28 cellular contexts compared by ENCODE assay signal in the genomic region with DNA sequence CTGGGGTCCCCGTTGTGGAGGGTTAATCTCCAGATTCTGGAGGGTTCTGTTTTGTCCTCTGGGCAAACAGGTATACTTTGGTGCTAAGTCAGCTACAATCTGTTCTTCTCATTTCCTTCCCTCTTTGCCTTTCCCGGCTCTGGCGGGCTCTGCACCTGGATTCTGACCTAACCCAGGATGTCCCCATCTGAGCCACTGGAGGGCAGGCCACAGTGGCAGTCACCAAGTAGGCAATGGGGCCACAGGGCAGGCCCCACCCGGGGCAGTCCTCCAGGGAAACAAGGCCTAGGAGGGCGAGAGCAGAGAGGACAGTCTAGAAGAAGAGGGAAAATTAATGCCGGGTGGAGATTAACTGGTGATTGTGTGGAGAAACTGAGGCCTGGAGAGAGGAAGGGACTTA. TPM values are rescaled to one million over a fixed set of nuclear protein-coding genes. Genes with fewer than 3 reads are reported as not detected.
DNase-seq lines count a peak whose midpoint lies in the region; ATAC-seq, FAIRE-seq and TF ChIP-seq lines count a peak whose summit lies in the region.
"Had no signal": no experiment of that assay in that cellular context is flagged by ENCODE, and none has a peak within 500 bp of the region (broad histone marks: within the 10 kb centered on the region; RNA-seq: fewer than 3 reads in every experiment).

No MANE protein-coding gene starts in this region.

- BruUV-seq in Panc1 (replicated peaks; lab: Mats Ljungman, UMichigan) (no TSS peak), HepG2 (replicated peaks; lab: Mats Ljungman, UMichigan) (no TSS peak)

- peaks cover 8% of the 10 kb centered on the region; the same call in 1 of the 2 replicates for H3K4me1 ChIP-seq in GM23338 (ENCODE audit: insufficient read depth)
- no peaks in the 10 kb centered on the region for H3K4me1 ChIP-seq in Panc1 (ENCODE audit: control insufficient read depth, insufficient read depth, low read length)
- no peaks in the 10 kb centered on the region for H3K4me1 ChIP-seq in HepG2 (ENCODE audit: insufficient read depth, low read length)
- H3K4me1 ChIP-seq: thyroid gland had no signal

- H3K9me3 ChIP-seq in Panc1 (ENCODE audit: control insufficient read depth, insufficient read depth, low read depth, low read length): no peaks in the 10 kb centered on the region
- no peaks in the 10 kb centered on the region for H3K9me3 ChIP-seq in HepG2 (ENCODE audit: low read length)
- H3K9me3 ChIP-seq: thyroid gland had no signal

- in situ Hi-C loops in Panc1 (cut with HindIII; ENCODE audit: low pct_unique_long_range_greater_than_20kb, low sequenced_read_pairs) (no loop called here), HepG2 (cut with HindIII; ENCODE audit: extremely low pct_ligation_motif_present, low pct_unique_long_range_greater_than_20kb) (no loop called here)

- H3K36me3 ChIP-seq in GM23338 (ENCODE audit: insufficient read depth): peaks cover 2% of the 10 kb centered on the region; the same call in 1 of the 2 replicates
- no peaks in the 10 kb centered on the region for H3K36me3 ChIP-seq in Panc1 (ENCODE audit: control insufficient read depth, insufficient read depth, low read length)
- no peaks in the 10 kb centered on the region for H3K36me3 ChIP-seq in HepG2 (replicated peaks in 1 of 2; ENCODE audit: control insufficient read depth in 1 of 2, insufficient read depth in 2 of 2, low read length in 2 of 2)
- H3K36me3 ChIP-seq: thyroid gland had no signal

- no peak for TF ChIP-seq EP300 in HepG2 (IDR thresholded peaks at IDR 0.05; ENCODE audit: low read depth in 2 of 2, low read length in 2 of 2)
- no peak for TF ChIP-seq EP300 in HepG2 (CRISPR knock-in tag; IDR thresholded peaks at IDR 0.05; ENCODE audit: borderline replicate concordance)

- intact Hi-C loops in activated naive CD4-positive, alpha-beta T cell treated with anti-CD3 and anti-CD28 coated beads for 36 hours (cut with micrococcal nuclease): loop anchor here (1.0 to 5.0 kb wide), 2 partner anchors 35 to 79 kb away; no protein-coding TSS in a partner anchor
- intact Hi-C loops in Panc1 (cut with micrococcal nuclease; ENCODE audit: unreplicated experiment) (no loop called here), HepG2 (cut with micrococcal nuclease; ENCODE audit: unreplicated experiment) (no loop called here), dorsolateral prefrontal cortex (cut with DNase I) (no loop called here)

- H3K4me3 Mint-ChIP-seq in activated naive CD4-positive, alpha-beta T cell treated with anti-CD3 and anti-CD28 coated beads for 36 hours: no peak overlapping the region
- H3K4me3 Mint-ChIP-seq in GM23338 (no peak overlapping the region), immature natural killer cell (no peak overlapping the region)
- H3K4me3 Mint-ChIP-seq: CD4-positive, alpha-beta T cell; mesothelial cell of epicardium; nephron had no signal

- WGBS in HepG2 (ENCODE audit: low lambda C conversion rate): 23% methylated on average over 6 of the region's 6 CpGs

- ATAC-seq in GM23338 (peak; percentile 98), Panc1 (0 out of 2 replicates have a peak, but pooled peaks have one; percentile 60), HepG2 (peak; percentile 82)

- H3K4me1 Mint-ChIP-seq in activated naive CD4-positive, alpha-beta T cell treated with anti-CD3 and anti-CD28 coated beads for 36 hours (ENCODE audit: low read depth): peaks cover 15% of the 10 kb centered on the region
- H3K4me1 Mint-ChIP-seq in GM23338 (peaks cover 11% of the 10 kb centered on the region), immature natural killer cell (no peaks in the 10 kb centered on the region)

- H3K27me3 ChIP-seq in GM23338 (ENCODE audit: insufficient read depth): no peaks in the 10 kb centered on the region
- H3K27me3 ChIP-seq in Panc1 (ENCODE audit: control insufficient read depth, insufficient read depth, low read length): no peaks in the 10 kb centered on the region
- no peaks in the 10 kb centered on the region; a peak in 3 of 5 replicates for H3K27me3 ChIP-seq in HepG2 (ENCODE audit: control insufficient read depth in 1 of 2, insufficient read depth in 2 of 2, low read length in 2 of 2)
- no peaks in the 10 kb centered on the region for H3K27me3 ChIP-seq in dorsolateral prefrontal cortex
- H3K27me3 ChIP-seq: thyroid gland had no signal

- no peak overlapping the region for H3K27ac Mint-ChIP-seq in activated naive CD4-positive, alpha-beta T cell treated with anti-CD3 and anti-CD28 coated beads for 36 hours
- no peak overlapping the region for H3K27ac Mint-ChIP-seq in GM23338
- no peak overlapping the region for H3K27ac Mint-ChIP-seq in immature natural killer cell
- H3K27ac Mint-ChIP-seq: CD4-positive, alpha-beta T cell; mesothelial cell of epicardium; nephron had no signal

- H3K4me2 ChIP-seq in GM23338 (no peak overlapping the region), HepG2 (ENCODE audit: low read depth, low read length) (no peak overlapping the region)

- H3K9me2 ChIP-seq in GM23338 (ENCODE audit: insufficient read depth): peaks cover 19% of the 10 kb centered on the region

- H3K9ac ChIP-seq in HepG2 (ENCODE audit: insufficient read depth, low read depth, low read length): no peak overlapping the region

- no peaks in the 10 kb centered on the region for H3K36me3 Mint-ChIP-seq in activated naive CD4-positive, alpha-beta T cell treated with anti-CD3 and anti-CD28 coated beads for 36 hours (ENCODE audit: low read depth)
- peaks cover 15% of the 10 kb centered on the region for H3K36me3 Mint-ChIP-seq in GM23338 (ENCODE audit: low read depth)
- no peaks in the 10 kb centered on the region for H3K36me3 Mint-ChIP-seq in immature natural killer cell
- H3K36me3 Mint-ChIP-seq: mesothelial cell of epicardium had no signal

- TF ChIP-seq CTCF in GM23338 (conservative IDR thresholded peaks at IDR 0.05; ENCODE audit: low read depth in 2 of 2): peak; percentile 60 to 73
- no peak for TF ChIP-seq CTCF in Panc1 (IDR thresholded peaks at IDR 0.05)
- TF ChIP-seq CTCF in HepG2 (CRISPR knock-in tag; IDR thresholded peaks at IDR 0.05): peak; percentile 31; the same call in 1 of the 2 replicates
- no peak for TF ChIP-seq CTCF in dorsolateral prefrontal cortex (IDR thresholded peaks at IDR 0.05 in 54 of 56, conservative IDR thresholded peaks at IDR 0.05 in 2 of 56; ENCODE audit: low read depth in 1 of 56, partially characterized antibody in 56 of 56)

- CTCF ChIA-PET in activated naive CD4-positive, alpha-beta T cell treated with anti-CD3 and anti-CD28 coated beads for 36 hours (lab: Charles Lee): interaction anchor here (0.9 to 1.6 kb wide), 3 partner anchors 9 to 101 kb away, joined by 3 to 6 read pairs (median 4); no protein-coding TSS in a partner anchor
- CTCF ChIA-PET in Panc1 (lab: Charles Lee) (no interaction called here), HepG2 (lab: Yijun Ruan, JAX; ENCODE audit: low intra/inter-chr PET ratio, low total read pairs) (no interaction called here)

- no peak for TF ChIP-seq RAD21 in HepG2 (CRISPR knock-in tag; IDR thresholded peaks at IDR 0.05)

- H4K20me1 ChIP-seq in GM23338 (replicated peaks; ENCODE audit: insufficient read depth) (no peaks in the 10 kb centered on the region), HepG2 (ENCODE audit: insufficient read depth, low read length) (no peaks in the 10 kb centered on the region)

- peak; percentile 9 for DNase-seq in activated naive CD4-positive, alpha-beta T cell treated with anti-CD3 and anti-CD28 coated beads for 36 hours
- DNase-seq in activated naive CD4-positive, alpha-beta T cell treated with anti-CD3 and anti-CD28 coated beads, Interleukin-2, amount 50 U/mL, for 16 hours: no peak
- peak; percentile 63 for DNase-seq in GM23338 (ENCODE audit: low spot score)
- DNase-seq in Panc1 (ENCODE audit: low read depth, low spot score): no peak
- DNase-seq in HepG2 (ENCODE audit: low spot score): no peak
- no peak for DNase-seq in dorsolateral prefrontal cortex
- no peak for DNase-seq in immature natural killer cell
- DNase-seq in activated CD8-positive, alpha-beta memory T cell treated with anti-CD3 and anti-CD28 coated beads, Interleukin-2, amount 50 U/mL, for 4 hours: no peak
- DNase-seq: activated CD4-positive, alpha-beta T cell treated with anti-CD3 and anti-CD28 coated beads, Interleukin-2, amount 50 U/mL, for 4 hours; activated gamma-delta T cell treated with Interleukin-2 at 50 U/mL for 16 hours; activated T-cell treated with anti-CD3 and anti-CD28 coated beads for 4 hours; aorta; CD4-positive, alpha-beta T cell; foreskin melanocyte; NCI-H1436; NCI-H2171; NCI-H526; posterior cingulate gyrus; SIG-M5; stimulated activated CD4-positive, alpha-beta T cell treated with anti-CD3 and anti-CD28 coated beads, Interleukin-2, amount 100 ng/mL, for 24 hours; stimulated activated naive CD4-positive, alpha-beta T cell treated with Interleukin-2 at 50 U/mL for 16 hours; thyroid gland had no signal

- POLR2A ChIA-PET in Panc1 (lab: Charles Lee) (no interaction called here), HepG2 (lab: Yijun Ruan, JAX) (no interaction called here)

- H3K27ac ChIP-seq in GM23338 (ENCODE audit: low read depth): no peak overlapping the region
- no peak overlapping the region for H3K27ac ChIP-seq in Panc1 (ENCODE audit: low read length)
- no peak overlapping the region for H3K27ac ChIP-seq in HepG2 (ENCODE audit: extremely low read length, insufficient read depth, low read length)
- peak overlapping the region in 3 of 59 donors; percentile 1 to 44 (median 6) for H3K27ac ChIP-seq in dorsolateral prefrontal cortex
- H3K27ac ChIP-seq: thyroid gland had no signal

- H3K4me3 ChIP-seq in GM23338 (no peak overlapping the region), Panc1 (ENCODE audit: low read depth in 2 of 2, low read length in 2 of 2) (no peak overlapping the region), HepG2 (replicated peaks in 1 of 3; ENCODE audit: insufficient read depth in 1 of 3, low read depth in 2 of 3, low read length in 3 of 3) (no peak overlapping the region), dorsolateral prefrontal cortex (no peak overlapping the region)
- H3K4me3 ChIP-seq: thyroid gland had no signal

- H2AFZ ChIP-seq in GM23338 (peak overlapping the region; percentile 63; the same call in 1 of the 2 replicates), HepG2 (ENCODE audit: low read length) (no peak overlapping the region)

- H3F3A ChIP-seq in GM23338 (replicated peaks; ENCODE audit: low read depth): 0 out of 2 replicates have a peak, but pooled peaks cover 5% of the 10 kb centered on the region

- no peak for TF ChIP-seq POLR2A in HepG2 (IDR thresholded peaks at IDR 0.05; ENCODE audit: insufficient read depth in 1 of 2, low read depth in 2 of 2, low read length in 2 of 2)

- no peaks in the 10 kb centered on the region for H3K27me3 Mint-ChIP-seq in activated naive CD4-positive, alpha-beta T cell treated with anti-CD3 and anti-CD28 coated beads for 36 hours (ENCODE audit: low read depth)
- H3K27me3 Mint-ChIP-seq in GM23338 (ENCODE audit: insufficient read depth, low read depth, poor library complexity) (peaks cover 4% of the 10 kb centered on the region), immature natural killer cell (ENCODE audit: low read depth in 3 of 3) (peaks cover 1 to 6% (median 6%) of the 10 kb centered on the region in 3 donors)
- H3K27me3 Mint-ChIP-seq: CD4-positive, alpha-beta T cell had no signal

- no peak for FAIRE-seq in HepG2 (lab: Jason Lieb, UNC)
- FAIRE-seq: GM12891, HTR-8/SVneo had no signal

- no peaks in the 10 kb centered on the region for H3K79me2 ChIP-seq in GM23338 (replicated peaks; ENCODE audit: insufficient read depth)
- no peaks in the 10 kb centered on the region for H3K79me2 ChIP-seq in HepG2 (ENCODE audit: insufficient read depth, low read length)

- peaks cover 4% of the 10 kb centered on the region for H3K9me3 Mint-ChIP-seq in activated naive CD4-positive, alpha-beta T cell treated with anti-CD3 and anti-CD28 coated beads for 36 hours
- H3K9me3 Mint-ChIP-seq in GM23338 (peaks cover 15% of the 10 kb centered on the region; the same call in 2 of the 3 replicates), immature natural killer cell (no peaks in the 10 kb centered on the region)
- H3K9me3 Mint-ChIP-seq: nephron had no signal

RNA-seq across cellular contexts. Expression of gene HRH2, which starts 40.4 kb away (rescaled TPM):
- 1 to 10 TPM; 8.7 to 10.0 TPM for total RNA-seq in activated naive CD4-positive, alpha-beta T cell treated with anti-CD3 and anti-CD28 coated beads for 36 hours
- 5.9 and 6.8 TPM in 2 replicates for total RNA-seq in GM23338 (2014; rRNA removed; shearing (Covaris generic))
- polyA plus RNA-seq in GM23338 (2016; fragmentation: Nextera tagmentation; extraction: Ambion mirVana) (7.0 and 8.8 TPM in 2 replicates), HepG2 (2011; rRNA removed) (not detected in 2 replicates), immature natural killer cell (under 1 TPM; 0.11 to 0.34 (median 0.14) TPM)
- total RNA-seq in Panc1 (2021; ENCODE audit: unreplicated experiment) (0.33 TPM), HepG2 (2016; rRNA removed; fragmentation: Illumina TruSeq; extraction: Trizol) (not detected in 2 replicates), dorsolateral prefrontal cortex (10 to 100 TPM in 119 of 120 experiments, 1 to 10 TPM in 1; 8.7 to 45.7 (median 25.9) TPM)
- 0.11 TPM for polyA plus RNA-seq in Panc1 (2012; ENCODE audit: insufficient read length)
- not detected in 2 replicates for total RNA-seq in HepG2 (2016; cell fraction: cytosol; rRNA removed; fragmentation: Illumina TruSeq; extraction: Trizol; ENCODE audit: low read depth)
- total RNA-seq in HepG2 (2016; cell fraction: insoluble cytoplasmic fraction; rRNA removed; fragmentation: Illumina TruSeq; extraction: Trizol): not detected in 2 replicates
- not detected in 2 replicates for total RNA-seq in HepG2 (2016; cell fraction: membrane; rRNA removed; fragmentation: Illumina TruSeq; extraction: Trizol)
- total RNA-seq in HepG2 (2016; cell fraction: nucleus; rRNA removed; fragmentation: Illumina TruSeq; extraction: Trizol): not detected in 2 replicates
- not detected in 2 replicates for polyA plus RNA-seq in HepG2 (2011; cell fraction: cytosol; rRNA removed)
- polyA plus RNA-seq in HepG2 (2011; cell fraction: nucleus; rRNA removed): not detected in 2 replicates
- not detected in 2 replicates for polyA plus RNA-seq in HepG2 (2012)
- polyA plus RNA-seq in HepG2 (2016; cell fraction: cytosol; fragmentation: Illumina TruSeq; extraction: Trizol; ENCODE audit: low read depth): not detected in 2 replicates
- polyA plus RNA-seq in HepG2 (2016; cell fraction: insoluble cytoplasmic fraction; fragmentation: Illumina TruSeq; extraction: Trizol; ENCODE audit: low read depth): not detected in 2 replicates
- polyA plus RNA-seq in HepG2 (2016; cell fraction: membrane; fragmentation: Illumina TruSeq; extraction: Trizol; ENCODE audit: low read depth): not detected in 2 replicates
- polyA plus RNA-seq in HepG2 (2016; cell fraction: nucleus; fragmentation: Illumina TruSeq; extraction: Trizol; ENCODE audit: insufficient read depth, low read depth): not detected in 2 replicates
- polyA minus RNA-seq in HepG2 (2011; rRNA and poly(A)+ RNA removed; ENCODE audit: low replicate concordance): 0.04 TPM in 1 of 2 replicates, not detected in the other
- not detected in 2 replicates for polyA minus RNA-seq in HepG2 (2011; cell fraction: cytosol; rRNA and poly(A)+ RNA removed)
- not detected in 2 replicates for polyA minus RNA-seq in HepG2 (2011; cell fraction: nucleus; rRNA and poly(A)+ RNA removed)
- total RNA-seq: LHCN-M2, OCI-LY7 had no signal

Comparison
In these comparisons a context has a peak if more than half of its experiments do, and no peak if none do; other contexts are left out.
1. DNase-seq: peak in activated naive CD4-positive, alpha-beta T cell treated with anti-CD3 and anti-CD28 coated beads for 36 hours (single experiment) and GM23338 (single experiment); none in activated naive CD4-positive, alpha-beta T cell treated with anti-CD3 and anti-CD28 coated beads, Interleukin-2, amount 50 U/mL, for 16 hours (single experiment), Panc1 (single experiment), HepG2 (single experiment), dorsolateral prefrontal cortex (0 of 10), immature natural killer cell (0 of 3) and activated CD8-positive, alpha-beta memory T cell treated with anti-CD3 and anti-CD28 coated beads, Interleukin-2, amount 50 U/mL, for 4 hours (single experiment).
2. CTCF ChIP-seq: peak in GM23338 (2 of 2) and HepG2 (single experiment); none in Panc1 (single experiment) and dorsolateral prefrontal cortex (0 of 56).
3. Peak in every context shown above with its lines, with median percentiles within 50 percentile points of each other: ATAC-seq.